ENCODE assay signal across 1 cellular context in genomic region chr15:44033894-44034293, GRCh38.
TF ChIP-seq lines count a peak whose summit lies in the region.

No MANE protein-coding gene starts in this region.

TF ChIP-seq in A549, 52 proteins besides CTCF, POLR2A, EP300 and RAD21 (continued from another document):
- TF ChIP-seq REST (IDR thresholded peaks at IDR 0.05), result no peak
- TF ChIP-seq POLR2AphosphoS2 (conservative IDR thresholded peaks at IDR 0.05; ENCODE audit: low read length), result no peak
- no peak for TF ChIP-seq HDAC2 (IDR thresholded peaks at IDR 0.05)
- no peak for TF ChIP-seq CEBPB (IDR thresholded peaks at IDR 0.05)
- no peak for TF ChIP-seq HOXB5 (CRISPR knock-in tag; IDR thresholded peaks at IDR 0.05)
- TF ChIP-seq HEYL (CRISPR knock-in tag; IDR thresholded peaks at IDR 0.05), result no peak
- no peak for TF ChIP-seq HOXB13 (CRISPR knock-in tag; IDR thresholded peaks at IDR 0.05; ENCODE audit: low read depth)
- TF ChIP-seq HES2 (IDR thresholded peaks at IDR 0.05), result no peak
- no peak for TF ChIP-seq RNF2 (IDR thresholded peaks at IDR 0.05; ENCODE audit: borderline replicate concordance, low read depth)
